11 cellular contexts compared by ENCODE assay signal in the genomic region with DNA sequence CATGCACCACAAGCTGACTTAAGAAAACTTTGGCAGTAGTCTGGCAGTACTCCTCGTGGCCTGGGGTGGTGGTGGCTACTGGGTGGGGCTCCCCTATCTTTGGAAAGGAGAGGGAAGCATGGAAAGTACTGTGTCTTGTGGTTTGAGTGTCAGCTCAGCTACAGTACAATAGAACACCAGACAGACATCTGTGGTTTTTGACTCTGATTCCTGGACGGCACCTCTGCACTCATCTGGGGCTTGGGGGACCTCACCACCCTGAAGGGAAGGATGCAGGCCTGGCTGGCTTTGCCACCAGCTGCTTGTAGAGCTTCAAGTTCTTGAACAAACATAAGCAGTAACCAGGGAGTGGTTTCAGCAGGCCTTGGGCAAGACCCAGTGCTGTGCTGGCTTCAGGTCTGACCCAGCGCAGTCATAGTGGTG. TPM values are rescaled to one million over a fixed set of nuclear protein-coding genes. Genes with fewer than 3 reads are reported as not detected.
DNase-seq lines count a peak whose midpoint lies in the region; ATAC-seq and TF ChIP-seq lines count a peak whose summit lies in the region.
"Had no signal": no experiment of that assay in that cellular context is flagged by ENCODE, and none has a peak within 500 bp of the region (broad histone marks: within the 10 kb centered on the region; RNA-seq: fewer than 3 reads in every experiment).

No MANE protein-coding gene starts in this region.

- H3K4me2 ChIP-seq in neural progenitor cell, result no peak overlapping the region

- no peaks in the 10 kb centered on the region for H3K27me3 Mint-ChIP-seq in activated naive CD4-positive, alpha-beta T cell treated with anti-CD3 and anti-CD28 coated beads, Interleukin-2, amount 50 U/mL, for 24 hours
- H3K27me3 Mint-ChIP-seq in naive thymus-derived CD8-positive, alpha-beta T cell, result no peaks in the 10 kb centered on the region
- no peaks in the 10 kb centered on the region for H3K27me3 Mint-ChIP-seq in neural progenitor cell (ENCODE audit: insufficient read depth, low read depth)

- no peak overlapping the region for H3K4me3 ChIP-seq in neural progenitor cell
- H3K4me3 ChIP-seq in left ventricle myocardium inferior, result no peak overlapping the region
- H3K4me3 ChIP-seq: ascending aorta, prostate gland had no signal

- H3K9me3 ChIP-seq in neural progenitor cell (ENCODE audit: low read depth) (no peaks in the 10 kb centered on the region), left ventricle myocardium inferior (replicated peaks) (peaks cover 24% of the 10 kb centered on the region)
- H3K9me3 ChIP-seq: ascending aorta, prostate gland had no signal

- ATAC-seq in naive thymus-derived CD8-positive, alpha-beta T cell, result peak; percentile 35 to 54

- POLR2A ChIA-PET in naive thymus-derived CD8-positive, alpha-beta T cell (lab: Charles Lee), result interaction anchor here (0.6 to 2.6 kb wide), 4 partner anchors 8 to 152 kb away, joined by 3 to 15 read pairs (median 4); no protein-coding TSS in a partner anchor

- TF ChIP-seq CTCF in neural progenitor cell (IDR thresholded peaks at IDR 0.05) (no peak), left ventricle myocardium inferior (IDR thresholded peaks at IDR 0.05; ENCODE audit: borderline replicate concordance) (no peak)

- H3K27me3 ChIP-seq in neural progenitor cell (no peaks in the 10 kb centered on the region), left ventricle myocardium inferior (ENCODE audit: low read depth) (no peaks in the 10 kb centered on the region)
- H3K27me3 ChIP-seq: ascending aorta had no signal

- H3K79me2 ChIP-seq in neural progenitor cell (ENCODE audit: low read depth), result no peaks in the 10 kb centered on the region

- H3K36me3 Mint-ChIP-seq in activated naive CD4-positive, alpha-beta T cell treated with anti-CD3 and anti-CD28 coated beads, Interleukin-2, amount 50 U/mL, for 24 hours, result peaks cover 11% of the 10 kb centered on the region
- H3K36me3 Mint-ChIP-seq in naive thymus-derived CD8-positive, alpha-beta T cell, result peaks cover 6 to 15% (median 12%) of the 10 kb centered on the region in 3 donors
- H3K36me3 Mint-ChIP-seq in neural progenitor cell, result no peaks in the 10 kb centered on the region

- peak overlapping the region; percentile 23 for H3K4me3 Mint-ChIP-seq in activated naive CD4-positive, alpha-beta T cell treated with anti-CD3 and anti-CD28 coated beads, Interleukin-2, amount 50 U/mL, for 24 hours
- H3K4me3 Mint-ChIP-seq in naive thymus-derived CD8-positive, alpha-beta T cell, result peak overlapping the region in 7 of 10 donors; percentile 9 to 52 (median 38)
- no peak overlapping the region for H3K4me3 Mint-ChIP-seq in neural progenitor cell

- intact Hi-C loops in left ventricle myocardium inferior (cut with micrococcal nuclease), result no loop called here

- H3K4me1 ChIP-seq in neural progenitor cell (peaks cover 9% of the 10 kb centered on the region), left ventricle myocardium inferior (peaks cover 7% of the 10 kb centered on the region)
- H3K4me1 ChIP-seq: prostate gland had no signal

- H3K36me3 ChIP-seq in neural progenitor cell (no peaks in the 10 kb centered on the region), left ventricle myocardium inferior (no peaks in the 10 kb centered on the region)
- H3K36me3 ChIP-seq: ascending aorta, prostate gland had no signal

- peaks cover 16% of the 10 kb centered on the region for H3K9me3 Mint-ChIP-seq in activated naive CD4-positive, alpha-beta T cell treated with anti-CD3 and anti-CD28 coated beads, Interleukin-2, amount 50 U/mL, for 24 hours
- H3K9me3 Mint-ChIP-seq in naive thymus-derived CD8-positive, alpha-beta T cell, result peaks cover 0 to 18% (median under 1%) of the 10 kb centered on the region in 9 donors
- peaks cover 2% of the 10 kb centered on the region for H3K9me3 Mint-ChIP-seq in neural progenitor cell

- no peaks in the 10 kb centered on the region for H4K20me1 ChIP-seq in neural progenitor cell (ENCODE audit: low read depth)

- peak overlapping the region; percentile 71 for H3K27ac Mint-ChIP-seq in activated naive CD4-positive, alpha-beta T cell treated with anti-CD3 and anti-CD28 coated beads, Interleukin-2, amount 50 U/mL, for 24 hours
- H3K27ac Mint-ChIP-seq in naive thymus-derived CD8-positive, alpha-beta T cell, result peak overlapping the region in 7 of 10 donors; percentile 2 to 80 (median 62)
- H3K27ac Mint-ChIP-seq in neural progenitor cell, result no peak overlapping the region

- H3K27ac ChIP-seq in neural progenitor cell (no peak overlapping the region), left ventricle myocardium inferior (replicated peaks) (no peak overlapping the region)
- H3K27ac ChIP-seq: ascending aorta, prostate gland had no signal

- H3K9ac ChIP-seq in neural progenitor cell, result no peak overlapping the region

- peaks cover 67% of the 10 kb centered on the region for H3K4me1 Mint-ChIP-seq in activated naive CD4-positive, alpha-beta T cell treated with anti-CD3 and anti-CD28 coated beads, Interleukin-2, amount 50 U/mL, for 24 hours
- H3K4me1 Mint-ChIP-seq in naive thymus-derived CD8-positive, alpha-beta T cell, result peaks cover 33 to 62% (median 53%) of the 10 kb centered on the region in 4 donors
- H3K4me1 Mint-ChIP-seq in neural progenitor cell, result peaks cover 9% of the 10 kb centered on the region

- DNase-seq in COLO668 (lab: John Stamatoyannopoulos, UW; ENCODE audit: unreplicated experiment) (peak; percentile 31), MV-4-11 (lab: John Stamatoyannopoulos, UW) (peak; percentile 57), neural progenitor cell (ENCODE audit: low spot score) (no peak), left ventricle myocardium inferior (no peak), D341Med (ENCODE audit: low spot score) (no peak)
- DNase-seq in naive thymus-derived CD8-positive, alpha-beta T cell, result no peak
- DNase-seq: kidney glomerular epithelial cell, NCI-H774 had no signal

- no peak overlapping the region for H2AFZ ChIP-seq in neural progenitor cell (replicated peaks)

- no peaks in the 10 kb centered on the region for H3F3A ChIP-seq in neural progenitor cell (ENCODE audit: low read depth)

RNA-seq across cellular contexts. Expression of a gene that starts 40.6 kb away (rescaled TPM):
- 10 to 100 TPM; 15.9 to 21.3 TPM for total RNA-seq in naive thymus-derived CD8-positive, alpha-beta T cell
- 10 to 100 TPM; 38.4 to 81.3 (median 69.8) TPM for polyA plus RNA-seq in naive thymus-derived CD8-positive, alpha-beta T cell
- total RNA-seq in neural progenitor cell (ENCODE audit: low replicate concordance), result not detected in 2 replicates
- total RNA-seq in left ventricle myocardium inferior, result 0.63 TPM

Comparison
In these comparisons a context has a peak if more than half of its experiments do, and no peak if none do; other contexts are left out.
1. DNase-seq: peak in COLO668 (single experiment) and MV-4-11 (single experiment); none in naive thymus-derived CD8-positive, alpha-beta T cell (0 of 10), neural progenitor cell (single experiment), left ventricle myocardium inferior (single experiment) and D341Med (single experiment).
2. RNA of a gene that starts 40.6 kb away (total RNA-seq): 15.9 to 21.3 TPM in naive thymus-derived CD8-positive, alpha-beta T cell; 0.63 TPM in left ventricle myocardium inferior (single experiment) and not detected in neural progenitor cell; every median in the first group is over 10 times any median in the second.